21 cellular contexts compared by ENCODE assay signal in genomic region chr6:127031511-127031910, GRCh38.
DNase-seq lines count a peak whose midpoint lies in the region; TF ChIP-seq lines count a peak whose summit lies in the region.
"Had no signal": no experiment of that assay in that cellular context is flagged by ENCODE, and none has a peak within 500 bp of the region (broad histone marks: within the 10 kb centered on the region; RNA-seq: fewer than 3 reads in every experiment).

No MANE protein-coding gene starts in this region.

- H3K4me3 ChIP-seq in AG10803 (ENCODE audit: low read length) (no peak overlapping the region), SJCRH30 (no peak overlapping the region), coronary artery (no peak overlapping the region)
- H3K4me3 ChIP-seq: K562, lower lobe of right lung had no signal

- H3K36me3 ChIP-seq in SJCRH30: no peaks in the 10 kb centered on the region
- H3K36me3 ChIP-seq: BE2C, lower lobe of right lung had no signal

- TF ChIP-seq CTCF in AG10803 (conservative IDR thresholded peaks at IDR 0.05; ENCODE audit: low read length) (no peak), coronary artery (IDR thresholded peaks at IDR 0.05) (no peak)

- H3K27ac ChIP-seq in SJCRH30 (no peak overlapping the region), coronary artery (no peak overlapping the region)
- H3K27ac ChIP-seq: foreskin keratinocyte, lower lobe of right lung, RWPE1 had no signal

- no peaks in the 10 kb centered on the region for H3K27me3 ChIP-seq in SJCRH30
- H3K27me3 ChIP-seq: BE2C had no signal

- H3K9me3 ChIP-seq in SJCRH30 (replicated peaks): no peaks in the 10 kb centered on the region
- H3K9me3 ChIP-seq: BE2C, lower lobe of right lung, SK-N-SH had no signal

- H3K4me1 ChIP-seq in SJCRH30: no peaks in the 10 kb centered on the region
- H3K4me1 ChIP-seq: BE2C, foreskin keratinocyte, lower lobe of right lung had no signal

- DNase-seq in AG10803 (ENCODE audit: low read depth) (peak; percentile 39), LHCN-M2 (ENCODE audit: low read depth) (peak; percentile 57), SJCRH30 (peak; percentile 11 to 40), fibroblast of the conjunctiva (ENCODE audit: low read depth) (peak; percentile 20), activated gamma-delta T cell treated with Interleukin-2 at 50 U/mL for 16 hours (no peak), anterior cingulate cortex (lab: John Stamatoyannopoulos, UW) (no peak), kidney glomerular epithelial cell (lab: John Stamatoyannopoulos, UW) (no peak), coronary artery (ENCODE audit: low spot score) (no peak)
- DNase-seq: activated CD4-positive, alpha-beta memory T cell treated with anti-CD3 and anti-CD28 coated beads, Interleukin-2, amount 10 ng/mL, durations not matched to agents 7 days and 5 days; activated CD4-positive, alpha-beta T cell treated with anti-CD3 and anti-CD28 coated beads for 1 hour; BE2C; CD8-positive, alpha-beta memory T cell; DMS79; foreskin keratinocyte; GF-D8; lower lobe of right lung; NCI-H345; NCI-H748 treated with DMSO at 0.1 percent for 48 hours; SK-N-SH had no signal

Comparison
In these comparisons a context has a peak if more than half of its experiments do, and no peak if none do; other contexts are left out.
1. DNase-seq: peak in AG10803 (single experiment), LHCN-M2 (single experiment), SJCRH30 (2 of 2) and fibroblast of the conjunctiva (single experiment); none in activated gamma-delta T cell treated with Interleukin-2 at 50 U/mL for 16 hours (single experiment), anterior cingulate cortex (0 of 58), kidney glomerular epithelial cell (single experiment) and coronary artery (single experiment).